Comparison of ENCODE assay signal across 8 cellular contexts in the genomic region with DNA sequence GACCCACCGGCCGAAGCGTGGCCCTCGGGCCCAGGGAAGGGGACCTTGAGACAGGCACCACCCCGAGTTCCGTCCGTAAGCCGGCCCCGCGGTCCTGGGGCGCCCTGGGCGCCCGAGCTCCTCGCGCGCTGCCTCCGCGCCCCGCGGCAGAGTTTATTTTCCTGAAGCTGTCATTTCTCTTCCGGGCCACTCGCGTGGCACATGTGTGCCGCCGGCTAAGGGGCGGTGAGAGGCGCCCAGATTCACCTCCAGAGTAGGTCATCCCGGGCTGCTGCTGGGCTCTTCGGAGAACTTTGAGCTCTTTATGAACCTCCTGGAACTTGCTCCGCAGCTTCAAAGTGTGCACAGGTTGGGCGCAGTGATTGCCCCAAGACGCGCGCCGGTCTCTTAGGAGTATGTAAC. TPM values are rescaled to one million over a fixed set of nuclear protein-coding genes. Genes with fewer than 3 reads are reported as not detected.
A peak's percentile ranks its signal among the peaks of the same experiment; 100 is the strongest.
DNase-seq lines count a peak whose midpoint lies in the region; ATAC-seq and TF ChIP-seq lines count a peak whose summit lies in the region.

No MANE protein-coding gene starts in this region.

- peak; percentile 26 for DNase-seq in EH (ENCODE audit: low read depth)
- no peak for DNase-seq in SK-N-SH
- DNase-seq in breast epithelium (ENCODE audit: low spot score in 2 of 2) = no peak
- no peak for DNase-seq in lung (ENCODE audit: low spot score)
- DNase-seq in NCI-H524 treated with DMSO at 0.1 percent for 48 hours (lab: John Stamatoyannopoulos, UW) = no peak

- H4K20me1 ChIP-seq in SK-N-SH (ENCODE audit: insufficient read depth) = peaks cover 41% of the 10 kb centered on the region

- H3K9me3 ChIP-seq in SK-N-SH (no peaks in the 10 kb centered on the region), breast epithelium (no peaks in the 10 kb centered on the region), lung (ENCODE audit: control insufficient read depth in 2 of 2, insufficient read depth in 1 of 2, low read length in 1 of 2) (no peaks in the 10 kb centered on the region), stomach smooth muscle (ENCODE audit: control insufficient read depth in 2 of 2, low read length in 2 of 2) (no peaks in the 10 kb centered on the region)

- H3K9me2 ChIP-seq in SK-N-SH = no peaks in the 10 kb centered on the region

- no peak for TF ChIP-seq POLR2A in breast epithelium (IDR thresholded peaks at IDR 0.05)

- TF ChIP-seq CTCF in SK-N-SH (IDR thresholded peaks at IDR 0.05) = no peak
- no peak for TF ChIP-seq CTCF in breast epithelium (IDR thresholded peaks at IDR 0.05)
- TF ChIP-seq CTCF in lung (IDR thresholded peaks at IDR 0.05; ENCODE audit: control extremely low read depth, extremely low read depth) = no peak

- H3K4me2 ChIP-seq in SK-N-SH = peak overlapping the region; percentile 99

- H3K9ac ChIP-seq in SK-N-SH = peak overlapping the region; percentile 84
- peak overlapping the region; percentile 58 to 74 for H3K9ac ChIP-seq in stomach smooth muscle (ENCODE audit: low read length in 2 of 2)

- H3K27me3 ChIP-seq in SK-N-SH (ENCODE audit: insufficient read depth) (no peaks in the 10 kb centered on the region), breast epithelium (no peaks in the 10 kb centered on the region), lung (ENCODE audit: control insufficient read depth, insufficient read depth) (no peaks in the 10 kb centered on the region), stomach smooth muscle (ENCODE audit: control insufficient read depth in 1 of 2, insufficient read depth in 2 of 2, low read length in 2 of 2) (no peaks in the 10 kb centered on the region)

- H3K4me1 ChIP-seq in SK-N-SH (ENCODE audit: control insufficient read depth in 1 of 2, insufficient read depth in 2 of 2, low read depth in 1 of 2, low read length in 1 of 2) (peaks cover 12% of the 10 kb centered on the region in 2 experiments; a peak in 3 of 4 replicates), breast epithelium (peaks cover 3 to 12% of the 10 kb centered on the region in 2 donors), lung (ENCODE audit: control insufficient read depth in 2 of 2, insufficient read depth in 2 of 2, low read length in 2 of 2) (peaks cover 6 to 8% of the 10 kb centered on the region in 2 donors), stomach smooth muscle (ENCODE audit: control insufficient read depth, insufficient read depth, low read length) (peaks cover 17% of the 10 kb centered on the region)

- H3K27ac ChIP-seq in SK-N-SH (ENCODE audit: low read depth in 2 of 2, low read length in 1 of 2) (peak overlapping the region in 1 of 2 experiments; percentile 76; a peak in 1 of 4 replicates), breast epithelium (peak overlapping the region; percentile 78 to 90), lung (ENCODE audit: low read depth in 1 of 2, low read length in 1 of 2) (peak overlapping the region; percentile 68 to 92), stomach smooth muscle (ENCODE audit: low read length) (peak overlapping the region; percentile 41)

- 2% methylated on average over 7 of the region's 35 CpGs for WGBS in SK-N-SH (ENCODE audit: low lambda C conversion rate)
- 0 to 1% methylated on average over 34 to 35 of the region's 35 CpGs for WGBS in lung, 2 donors

- no peak for TF ChIP-seq RAD21 in SK-N-SH (IDR thresholded peaks at IDR 0.05; ENCODE audit: low read length)

- H2AFZ ChIP-seq in SK-N-SH (ENCODE audit: low read depth) = no peak overlapping the region

- POLR2A ChIA-PET in SK-N-SH (lab: Yijun Ruan, JAX) = interaction anchor here (0.7 to 1.1 kb wide), 4 partner anchors 10 to 620 kb away, joined by 3 to 6 read pairs (median 4); a partner anchor contains a TSS

- CTCF ChIA-PET in SK-N-SH (lab: Yijun Ruan, JAX) = interaction anchor here (0.8 to 1.8 kb wide), 4 partner anchors 9 to 133 kb away, joined by 3 to 6 read pairs (median 5); no protein-coding TSS in a partner anchor

- H3K36me3 ChIP-seq in SK-N-SH (replicated peaks in 1 of 2; ENCODE audit: control insufficient read depth in 1 of 2, insufficient read depth in 2 of 2, low read length in 1 of 2) = peaks cover 6 to 27% of the 10 kb centered on the region in 2 experiments
- no peaks in the 10 kb centered on the region for H3K36me3 ChIP-seq in breast epithelium
- H3K36me3 ChIP-seq in lung (ENCODE audit: control insufficient read depth in 2 of 2, insufficient read depth in 2 of 2, low read length in 2 of 2) = peaks cover 0 to 7% of the 10 kb centered on the region in 2 donors
- H3K36me3 ChIP-seq in stomach smooth muscle (ENCODE audit: control insufficient read depth in 2 of 2, insufficient read depth in 2 of 2, low read length in 2 of 2) = peaks cover 4 to 9% of the 10 kb centered on the region in 2 donors

- ATAC-seq in HG02678 (IDR thresholded peaks at IDR 0.05; ENCODE audit: unreplicated experiment) = peak; percentile 15
- peak; percentile 12 for ATAC-seq in lung (ENCODE audit: insufficient read depth, low FRiP score)
- no peak for ATAC-seq in GM18502 (IDR thresholded peaks at IDR 0.05; ENCODE audit: poor library complexity, unreplicated experiment)

- peaks cover 2% of the 10 kb centered on the region for H3F3A ChIP-seq in SK-N-SH (replicated peaks; ENCODE audit: insufficient read depth)

- H3K79me2 ChIP-seq in SK-N-SH (ENCODE audit: insufficient read depth) = peaks cover 57% of the 10 kb centered on the region

- intact Hi-C loops in breast epithelium (cut with DNase I; ENCODE audit: low total_unique reads) = no loop called here

- peak overlapping the region; percentile 76 to 83 for H3K4me3 ChIP-seq in SK-N-SH (ENCODE audit: low read depth in 2 of 2, low read length in 1 of 2)
- peak overlapping the region; percentile 83 to 91 (median 90) for H3K4me3 ChIP-seq in breast epithelium
- peak overlapping the region; percentile 92 for H3K4me3 ChIP-seq in lung
- H3K4me3 ChIP-seq in stomach smooth muscle (ENCODE audit: low read length in 2 of 2) = peak overlapping the region; percentile 61 to 86

- no peak for TF ChIP-seq EP300 in SK-N-SH (IDR thresholded peaks at IDR 0.05; ENCODE audit: borderline replicate concordance in 1 of 2, low read depth in 1 of 2, low read length in 1 of 2)

TF ChIP-seq in SK-N-SH, 30 proteins besides CTCF, POLR2A, EP300 and RAD21:
- TF ChIP-seq TAF1 (IDR thresholded peaks at IDR 0.05; ENCODE audit: borderline replicate concordance, low read depth, low read length) (no peak), MXI1 (IDR thresholded peaks at IDR 0.05; ENCODE audit: low read depth, low read length) (peak; percentile 79), SIN3A (IDR thresholded peaks at IDR 0.05; ENCODE audit: borderline replicate concordance, low read depth, low read length) (peak; percentile 37; the same call in 1 of the 2 replicates)
- TF ChIP-seq, protein P1, sequence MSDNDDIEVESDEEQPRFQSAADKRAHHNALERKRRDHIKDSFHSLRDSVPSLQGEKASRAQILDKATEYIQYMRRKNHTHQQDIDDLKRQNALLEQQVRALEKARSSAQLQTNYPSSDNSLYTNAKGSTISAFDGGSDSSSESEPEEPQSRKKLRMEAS (IDR thresholded peaks at IDR 0.05; ENCODE audit: low read depth) = peak; percentile 63; the same call in 1 of the 2 replicates
- TF ChIP-seq, protein P2, sequence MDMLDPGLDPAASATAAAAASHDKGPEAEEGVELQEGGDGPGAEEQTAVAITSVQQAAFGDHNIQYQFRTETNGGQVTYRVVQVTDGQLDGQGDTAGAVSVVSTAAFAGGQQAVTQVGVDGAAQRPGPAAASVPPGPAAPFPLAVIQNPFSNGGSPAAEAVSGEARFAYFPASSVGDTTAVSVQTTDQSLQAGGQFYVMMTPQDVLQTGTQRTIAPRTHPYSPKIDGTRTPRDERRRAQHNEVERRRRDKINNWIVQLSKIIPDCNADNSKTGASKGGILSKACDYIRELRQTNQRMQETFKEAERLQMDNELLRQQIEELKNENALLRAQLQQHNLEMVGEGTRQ (IDR thresholded peaks at IDR 0.05; ENCODE audit: borderline replicate concordance, low read depth, low read length) = no peak
- TF ChIP-seq, protein P3, sequence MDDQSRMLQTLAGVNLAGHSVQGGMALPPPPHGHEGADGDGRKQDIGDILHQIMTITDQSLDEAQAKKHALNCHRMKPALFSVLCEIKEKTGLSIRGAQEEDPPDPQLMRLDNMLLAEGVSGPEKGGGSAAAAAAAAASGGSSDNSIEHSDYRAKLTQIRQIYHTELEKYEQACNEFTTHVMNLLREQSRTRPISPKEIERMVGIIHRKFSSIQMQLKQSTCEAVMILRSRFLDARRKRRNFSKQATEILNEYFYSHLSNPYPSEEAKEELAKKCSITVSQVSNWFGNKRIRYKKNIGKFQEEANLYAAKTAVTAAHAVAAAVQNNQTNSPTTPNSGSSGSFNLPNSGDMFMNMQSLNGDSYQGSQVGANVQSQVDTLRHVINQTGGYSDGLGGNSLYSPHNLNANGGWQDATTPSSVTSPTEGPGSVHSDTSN (IDR thresholded peaks at IDR 0.05) = no peak

RNA-seq across cellular contexts. Expression of a gene that starts 0.5 kb away (rescaled TPM):
- polyA plus RNA-seq in SK-N-SH (2012; rRNA removed) = 18.1 and 32.7 TPM in 2 replicates
- polyA plus RNA-seq in SK-N-SH (2012; cell fraction: cytosol; rRNA removed) = 17.4 and 19.4 TPM in 2 replicates
- polyA plus RNA-seq in SK-N-SH (2012; cell fraction: nucleus; rRNA removed) = 76.1 and 100 TPM in 2 replicates
- total RNA-seq in breast epithelium = 10 to 100 TPM; 12.5 to 14.9 (median 13.3) TPM
- 10 to 100 TPM; 21.2 to 44.0 TPM for total RNA-seq in lung
- polyA plus RNA-seq in lung = 10 to 100 TPM; 25.3 to 31.9 TPM
